In genomic region chr22:23565288-23565941, GRCh38 we compare ENCODE assay signal across 7 cellular contexts. TPM values are rescaled to one million over a fixed set of nuclear protein-coding genes. Genes with fewer than 3 reads are reported as not detected.
DNase-seq lines count a peak whose midpoint lies in the region; ATAC-seq and TF ChIP-seq lines count a peak whose summit lies in the region.

No MANE protein-coding gene starts in this region.

- POLR2A ChIA-PET in PC-3 (lab: Charles Lee; ENCODE audit: unreplicated experiment): no interaction called here

- TF ChIP-seq CTCF in GM12865 (IDR thresholded peaks at IDR 0.05; ENCODE audit: insufficient read depth, low read depth, low read length, missing control alignments): no peak
- TF ChIP-seq CTCF in choroid plexus epithelial cell (conservative IDR thresholded peaks at IDR 0.05; ENCODE audit: low read depth, low read length): peak; percentile 23
- TF ChIP-seq CTCF in PC-3 (conservative IDR thresholded peaks at IDR 0.05; ENCODE audit: low read depth, low read length): no peak

- no TSS peak for BruUV-seq in PC-3 (replicated peaks; lab: Mats Ljungman, UMichigan)

- H3K4me3 ChIP-seq in GM12865 (ENCODE audit: low read depth, low read length): no peak overlapping the region
- H3K4me3 ChIP-seq in choroid plexus epithelial cell (ENCODE audit: low read depth, low read length): no peak overlapping the region
- no peak overlapping the region for H3K4me3 ChIP-seq in PC-3 (ENCODE audit: low read length)

- H3K4me3 Mint-ChIP-seq in naive B cell: peak overlapping the region; percentile 76 to 94 (median 90)

- H3K9me3 Mint-ChIP-seq in naive B cell: peaks cover 0 to 2% (median 0%) of the 10 kb centered on the region in 7 donors

- peak; percentile 19 for DNase-seq in GM12865 (ENCODE audit: low read depth)
- DNase-seq in NCI-H146 treated with DMSO at 0.1 percent for 48 hours (lab: John Stamatoyannopoulos, UW; ENCODE audit: unreplicated experiment): peak; percentile 44
- DNase-seq in choroid plexus epithelial cell (ENCODE audit: low read depth): peak; percentile 6
- DNase-seq in naive B cell: peak; percentile 3
- DNase-seq in PC-3: no peak
- no peak for DNase-seq in globus pallidus (ENCODE audit: low spot score)

- H3K9ac ChIP-seq in PC-3 (ENCODE audit: low read length): no peak overlapping the region

- H3K27me3 ChIP-seq in PC-3 (ENCODE audit: low read length): no peaks in the 10 kb centered on the region

- H4K20me1 ChIP-seq in PC-3 (ENCODE audit: low read length): no peaks in the 10 kb centered on the region

- peak overlapping the region in 3 of 6 donors; percentile 57 to 87 (median 85) for H3K27ac Mint-ChIP-seq in naive B cell

- ATAC-seq in naive B cell (ENCODE audit: low read depth in 2 of 2) (peak; percentile 61 to 63), PC-3 (no peak), GM21528 (IDR thresholded peaks at IDR 0.05; ENCODE audit: low FRiP score, unreplicated experiment) (no peak)

- peaks cover 9 to 43% (median 35%) of the 10 kb centered on the region in 3 donors for H3K27me3 Mint-ChIP-seq in naive B cell

- H3K4me1 Mint-ChIP-seq in naive B cell: peaks cover 13 to 18% (median 14%) of the 10 kb centered on the region in 3 donors

- no peaks in the 10 kb centered on the region for H3F3A ChIP-seq in PC-3 (ENCODE audit: low read length, unreplicated experiment)

- H3K36me3 Mint-ChIP-seq in naive B cell: no peaks in the 10 kb centered on the region

- no peaks in the 10 kb centered on the region for H3K9me3 ChIP-seq in PC-3 (ENCODE audit: low read length)

- no peaks in the 10 kb centered on the region for H3K4me1 ChIP-seq in PC-3 (ENCODE audit: insufficient read depth, low read length)

- no peak overlapping the region for H2AFZ ChIP-seq in PC-3 (ENCODE audit: low read length)

- no peaks in the 10 kb centered on the region for H3K36me3 ChIP-seq in PC-3 (ENCODE audit: low read depth, low read length)

- CTCF ChIA-PET in PC-3 (lab: Charles Lee): no interaction called here

- intact Hi-C loops in PC-3 (cut with micrococcal nuclease): no loop called here

- no peak overlapping the region for H3K27ac ChIP-seq in PC-3 (ENCODE audit: low read length)

- H3K79me2 ChIP-seq in PC-3 (ENCODE audit: low read length): no peaks in the 10 kb centered on the region

- H3K4me2 ChIP-seq in PC-3 (ENCODE audit: low read length): no peak overlapping the region

- no peaks in the 10 kb centered on the region for H3K9me2 ChIP-seq in PC-3 (replicated peaks; ENCODE audit: low read length)

RNA-seq across cellular contexts. Expression of gene IGLL1, which starts 14.7 kb away (rescaled TPM):
- not detected for polyA plus RNA-seq in naive B cell (ENCODE audit: low read depth in 6 of 6)
- not detected in 2 replicates for total RNA-seq in PC-3 (2014; rRNA removed)

Comparison
In these comparisons a context has a peak if more than half of its experiments do, and no peak if none do; other contexts are left out.
1. DNase-seq: peak in GM12865 (single experiment), NCI-H146 treated with DMSO at 0.1 percent for 48 hours (single experiment), choroid plexus epithelial cell (single experiment) and naive B cell (single experiment); none in PC-3 (single experiment) and globus pallidus (single experiment).
2. ATAC-seq: peak in naive B cell (2 of 2); none in PC-3 (single experiment) and GM21528 (single experiment).